ENCODE assay signal across 8 cellular contexts in genomic region chr5:141245250-141245717, GRCh38. TPM values are rescaled to one million over a fixed set of nuclear protein-coding genes. Genes with fewer than 3 reads are reported as not detected.
DNase-seq lines count a peak whose midpoint lies in the region; ATAC-seq and FAIRE-seq lines count a peak whose summit lies in the region.

TSS of gene PCDHB15 (plus strand) at chr5:141245395. CDS start at chr5:141245579, 184 bp downstream.

- DNase-seq in NCI-H82 (lab: John Stamatoyannopoulos, UW) (peak; percentile 56), frontal cortex (ENCODE audit: low spot score in 2 of 2) (no peak), pons (ENCODE audit: low spot score) (peak; percentile 21)
- DNase-seq in effector CD8-positive, alpha-beta T cell (lab: John Stamatoyannopoulos, UW) = no peak

- FAIRE-seq in frontal cortex (lab: Jason Lieb, UNC) = no peak

- no peaks in the 10 kb centered on the region for H3K4me1 ChIP-seq in ES-I3 (ENCODE audit: insufficient read depth, low read length)

- H3K9ac ChIP-seq in ES-I3 (ENCODE audit: low read depth, low read length) = peak within 1 kb of the TSS; percentile 26

- no peaks in the 10 kb centered on the region; the same call in none of the 2 replicates for H3K9me3 ChIP-seq in ES-I3 (ENCODE audit: control insufficient read depth, insufficient read depth, low read length)

- H3K36me3 ChIP-seq in ES-I3 (ENCODE audit: insufficient read depth, low read length) = no peaks in the 10 kb centered on the region; the same call in 1 of the 2 replicates

- no peak for ATAC-seq in HG02973 (IDR thresholded peaks at IDR 0.05; ENCODE audit: unreplicated experiment)
- no peak for ATAC-seq in HG03457 (IDR thresholded peaks at IDR 0.05; ENCODE audit: unreplicated experiment)
- no peak for ATAC-seq in GM19351 (IDR thresholded peaks at IDR 0.05; ENCODE audit: unreplicated experiment)

RNA-seq across cellular contexts. Expression of gene PCDHB15, which starts in this region (rescaled TPM):
- 18.3 TPM for total RNA-seq in frontal cortex

Comparison
In these comparisons a context has a peak if more than half of its experiments do, and no peak if none do; other contexts are left out.
1. DNase-seq: peak in NCI-H82 (single experiment) and pons (single experiment); none in frontal cortex (0 of 2) and effector CD8-positive, alpha-beta T cell (single experiment).